In genomic region chr3:12904951-12905315, GRCh38 we compare ENCODE assay signal across 19 cellular contexts.
DNase-seq lines count a peak whose midpoint lies in the region; ATAC-seq, FAIRE-seq and TF ChIP-seq lines count a peak whose summit lies in the region.
"Had no signal": no experiment of that assay in that cellular context is flagged by ENCODE, and none has a peak within 500 bp of the region (broad histone marks: within the 10 kb centered on the region; RNA-seq: fewer than 3 reads in every experiment).

No MANE protein-coding gene starts in this region.

- H3K36me3 ChIP-seq in BLaER1 (peaks cover 79% of the 10 kb centered on the region), K562 (ENCODE audit: control insufficient read depth, insufficient read depth, low read length) (peaks cover 86% of the 10 kb centered on the region; the same call in 2 of the 3 replicates), left ventricle myocardium inferior (peaks cover 98% of the 10 kb centered on the region), osteoblast (ENCODE audit: insufficient read depth, low read length) (peaks cover 29% of the 10 kb centered on the region)
- H3K36me3 ChIP-seq: MG63 had no signal

- H3K9me3 ChIP-seq in BLaER1 (no peaks in the 10 kb centered on the region), K562 (replicated peaks; ENCODE audit: control insufficient read depth, insufficient read depth, low read depth, low read length) (no peaks in the 10 kb centered on the region), left ventricle myocardium inferior (replicated peaks) (no peaks in the 10 kb centered on the region), osteoblast (ENCODE audit: low read depth, low read length) (no peaks in the 10 kb centered on the region)
- H3K9me3 ChIP-seq: A549, MG63 had no signal

- in situ Hi-C loops in K562 (cut with MboI) = no loop called here

- no peak overlapping the region for H3K4me3 ChIP-seq in BLaER1
- no peak overlapping the region for H3K4me3 ChIP-seq in K562
- H3K4me3 ChIP-seq in left ventricle myocardium inferior = no peak overlapping the region
- no peak overlapping the region for H3K4me3 ChIP-seq in osteoblast (ENCODE audit: insufficient read depth, low read length)
- H3K4me3 ChIP-seq: A549, GM23248, MG63, PC-9 had no signal

- H2AFZ ChIP-seq in K562 (ENCODE audit: low read depth, low read length) = no peak overlapping the region
- no peak overlapping the region for H2AFZ ChIP-seq in osteoblast (ENCODE audit: low read length)
- H2AFZ ChIP-seq: GM23248, PC-9 had no signal

- intact Hi-C loops in K562 (cut with micrococcal nuclease) = no loop called here
- intact Hi-C loops in left ventricle myocardium inferior (cut with micrococcal nuclease) = no loop called here

- H3K79me2 ChIP-seq in K562 (ENCODE audit: control insufficient read depth, insufficient read depth, low read length) (no peaks in the 10 kb centered on the region), osteoblast (ENCODE audit: insufficient read depth, low read length) (no peaks in the 10 kb centered on the region)

- no peak for TF ChIP-seq RAD21 in K562 (CRISPR knock-in tag; conservative IDR thresholded peaks at IDR 0.05 in 1 of 2, IDR thresholded peaks at IDR 0.05 in 1 of 2)

- POLR2A ChIA-PET in K562 (lab: Yijun Ruan, JAX) = interaction anchor here (0.7 to 0.8 kb wide), 2 partner anchors 12 to 261 kb away, joined by 3 to 4 read pairs; no protein-coding TSS in a partner anchor

- TF ChIP-seq CTCF in K562 (IDR thresholded peaks at IDR 0.05 in 2 of 3, conservative IDR thresholded peaks at IDR 0.05 in 1 of 3; ENCODE audit: insufficient read depth in 2 of 3, low read depth in 1 of 3, low read length in 3 of 3) (no peak), left ventricle myocardium inferior (IDR thresholded peaks at IDR 0.05; ENCODE audit: borderline replicate concordance) (no peak), osteoblast (IDR thresholded peaks at IDR 0.05; ENCODE audit: extremely low read depth, low read depth, low read length) (no peak)

- H3K4me2 ChIP-seq in BLaER1 (peak overlapping the region; percentile 86), K562 (ENCODE audit: insufficient read depth, low read length) (no peak overlapping the region), osteoblast (ENCODE audit: insufficient read depth, low read length) (no peak overlapping the region)
- H3K4me2 ChIP-seq: A549, PC-9 had no signal

- BruUV-seq in K562 (replicated peaks; lab: Mats Ljungman, UMichigan) = no TSS peak

- DNase-seq in K562 (ENCODE audit: extremely low read depth in 1 of 4, low spot score in 3 of 4) (no peak), left ventricle myocardium inferior (no peak), osteoblast (ENCODE audit: insufficient read length, low spot score, missing footprints) (peak; percentile 30), putamen (ENCODE audit: low spot score) (no peak), HK-2 (ENCODE audit: unreplicated experiment) (no peak), superior temporal gyrus (ENCODE audit: extremely low spot score) (no peak)
- DNase-seq in stimulated activated CD4-positive, alpha-beta T cell treated with anti-CD3 and anti-CD28 coated beads, Interleukin-2, amount 100 ng/mL, for 48 hours = no peak
- DNase-seq: CD4-positive, alpha-beta T cell; GF-D8; GM23248; MG63; NCI-H1092 treated with DMSO at 0.1 percent for 48 hours; NCI-H1694; NCI-H446; NCI-H774; PC-9 had no signal

- FAIRE-seq in K562 (lab: Jason Lieb, UNC) = no peak
- FAIRE-seq: A549, D721Med had no signal

- no peak for TF ChIP-seq POLR2A in K562 (conservative IDR thresholded peaks at IDR 0.05)

- H3K4me1 ChIP-seq in BLaER1 = peaks cover 67% of the 10 kb centered on the region
- H3K4me1 ChIP-seq in K562 (replicated peaks in 1 of 2; ENCODE audit: control insufficient read depth in 2 of 2, insufficient read depth in 2 of 2, low read length in 2 of 2) = peaks cover 0 to 34% of the 10 kb centered on the region in 2 experiments; a peak in 3 of 5 replicates
- H3K4me1 ChIP-seq in left ventricle myocardium inferior = peaks cover 43% of the 10 kb centered on the region
- no peaks in the 10 kb centered on the region for H3K4me1 ChIP-seq in osteoblast (ENCODE audit: insufficient read depth, low read length)
- H3K4me1 ChIP-seq: A549 had no signal

- no peak for ATAC-seq in K562
- ATAC-seq: A549 had no signal

- H3K27me3 ChIP-seq in BLaER1 (no peaks in the 10 kb centered on the region), K562 (ENCODE audit: control insufficient read depth in 2 of 2, insufficient read depth in 2 of 2, low read length in 2 of 2) (no peaks in the 10 kb centered on the region), left ventricle myocardium inferior (ENCODE audit: low read depth) (no peaks in the 10 kb centered on the region), osteoblast (ENCODE audit: insufficient read depth, low read length) (no peaks in the 10 kb centered on the region)
- H3K27me3 ChIP-seq: MG63 had no signal

- H4K20me1 ChIP-seq in BLaER1 (peaks cover 99% of the 10 kb centered on the region), K562 (replicated peaks; ENCODE audit: control insufficient read depth, insufficient read depth, low read length) (no peaks in the 10 kb centered on the region; the same call in 1 of the 2 replicates), osteoblast (ENCODE audit: insufficient read depth, low read length) (peaks cover 3% of the 10 kb centered on the region)

- WGBS in K562 (ENCODE audit: insufficient coverage, low coverage, missing lambda C conversion rate) = 76% methylated on average over 7 of the region's 7 CpGs

- H3K9ac ChIP-seq in BLaER1 = peak overlapping the region; percentile 31
- H3K9ac ChIP-seq in K562 (ENCODE audit: insufficient read depth in 1 of 2, low read depth in 2 of 2, low read length in 2 of 2) = peak overlapping the region in 1 of 2 experiments; percentile 32; a peak in 2 of 4 replicates
- H3K9ac ChIP-seq: GM23248 had no signal

- CTCF ChIA-PET in K562 (lab: Yijun Ruan, JAX; ENCODE audit: low intra/inter-chr PET ratio) = no interaction called here

- no peaks in the 10 kb centered on the region for H3K9me1 ChIP-seq in K562 (ENCODE audit: control insufficient read depth, insufficient read depth, low read length)

- TF ChIP-seq EP300 in K562 (IDR thresholded peaks at IDR 0.05; ENCODE audit: low read length) = no peak

- peak overlapping the region; percentile 45; the same call in 1 of the 2 replicates for H3K27ac ChIP-seq in BLaER1
- H3K27ac ChIP-seq in K562 (ENCODE audit: extremely low read depth, low read depth, low read length) = no peak overlapping the region
- peak overlapping the region; percentile 66 for H3K27ac ChIP-seq in left ventricle myocardium inferior (replicated peaks)
- H3K27ac ChIP-seq in osteoblast (ENCODE audit: low read depth, low read length) = no peak overlapping the region
- H3K27ac ChIP-seq: A549, GM23248, PC-9 had no signal

TF ChIP-seq in K562, 482 proteins besides CTCF, POLR2A, EP300 and RAD21:
- no peak for TF ChIP-seq FOXK2 (conservative IDR thresholded peaks at IDR 0.05 in 1 of 2, IDR thresholded peaks at IDR 0.05 in 1 of 2; ENCODE audit: low read depth in 2 of 2)
- 0 out of 2 replicates have a peak, but pooled peaks have one; percentile 0 for TF ChIP-seq POLR2G (IDR thresholded peaks at IDR 0.05; ENCODE audit: low read depth, low read length)

Comparison
In these comparisons a context has a peak if more than half of its experiments do, and no peak if none do; other contexts are left out.
1. H3K27ac ChIP-seq: peak in BLaER1 (single experiment) and left ventricle myocardium inferior (single experiment); none in K562 (single experiment) and osteoblast (single experiment).